9 cellular contexts compared by ENCODE assay signal in the genomic region with DNA sequence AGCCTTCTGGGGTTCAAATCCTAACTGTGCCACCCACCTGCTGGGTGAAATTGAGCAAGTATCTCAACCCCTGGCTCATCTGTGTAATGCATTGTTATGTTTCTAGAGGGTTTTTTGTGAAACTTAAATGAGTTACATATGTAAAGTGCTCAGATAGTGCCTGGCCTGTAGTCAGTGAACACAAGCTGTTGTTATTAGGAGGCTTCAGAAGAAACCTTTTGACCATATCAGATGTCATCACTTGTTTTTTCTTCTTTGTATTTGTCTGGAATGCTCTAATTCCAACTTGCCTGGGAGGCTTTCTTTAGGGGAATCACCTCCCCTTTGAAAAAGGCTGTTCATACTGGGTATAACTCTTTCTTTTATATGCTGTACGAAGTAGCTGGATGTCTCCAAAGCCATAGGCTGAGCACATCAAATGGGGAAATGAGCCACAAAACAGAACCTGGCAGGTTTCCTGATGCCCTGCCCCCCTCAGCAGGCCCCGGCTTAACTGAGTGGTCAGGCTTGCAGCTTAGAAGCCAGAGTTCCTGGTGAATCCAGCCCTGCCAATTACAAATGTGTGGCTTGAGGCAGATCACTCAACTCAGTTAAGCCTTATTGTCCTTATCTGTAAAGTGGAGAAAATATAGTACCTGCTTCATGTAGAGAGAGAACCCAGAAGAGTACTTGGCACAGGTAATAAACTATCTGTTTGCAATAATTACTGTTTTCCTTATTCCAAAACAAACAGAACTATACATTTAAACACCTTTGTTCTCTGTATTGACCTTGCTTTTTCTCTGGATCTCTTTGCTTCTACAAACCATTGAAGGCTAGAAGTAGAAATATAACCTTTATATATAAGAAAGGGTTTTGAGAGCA.
DNase-seq lines count a peak whose midpoint lies in the region; ATAC-seq and TF ChIP-seq lines count a peak whose summit lies in the region.
"Had no signal": no experiment of that assay in that cellular context is flagged by ENCODE, and none has a peak within 500 bp of the region (broad histone marks: within the 10 kb centered on the region; RNA-seq: fewer than 3 reads in every experiment).

No MANE protein-coding gene starts in this region.

- no peaks in the 10 kb centered on the region for H3K27me3 ChIP-seq in mesenchymal stem cell (ENCODE audit: control insufficient read depth in 1 of 2, insufficient read depth in 1 of 2, low read length in 2 of 2)

- no peak overlapping the region for H2BK15ac ChIP-seq in mesenchymal stem cell (ENCODE audit: low read depth, poor library complexity, severe bottlenecking)

- H3K14ac ChIP-seq in mesenchymal stem cell (ENCODE audit: low read length in 2 of 2): no peak overlapping the region

- WGBS in mesenchymal stem cell: 86% methylated on average over 2 of the region's 2 CpGs

- peak overlapping the region; percentile 69 for H3K27ac Mint-ChIP-seq in chondrocyte (ENCODE audit: unreplicated experiment)

- peaks cover 63% of the 10 kb centered on the region for H3K4me1 Mint-ChIP-seq in chondrocyte (ENCODE audit: low read depth)

- no peaks in the 10 kb centered on the region for H3K36me3 ChIP-seq in mesenchymal stem cell (ENCODE audit: control insufficient read depth in 1 of 2, insufficient read depth in 2 of 2, low read depth in 1 of 2, low read length in 2 of 2)

- peaks cover 10% of the 10 kb centered on the region for H3K4me1 ChIP-seq in mesenchymal stem cell (ENCODE audit: control insufficient read depth, insufficient read depth, low read depth, low read length)

- H3K9me3 ChIP-seq in mesenchymal stem cell (ENCODE audit: control insufficient read depth, low read length): no peaks in the 10 kb centered on the region

- no peaks in the 10 kb centered on the region for H3K27me3 Mint-ChIP-seq in chondrocyte (ENCODE audit: low read depth)

- H3K79me1 ChIP-seq in mesenchymal stem cell (replicated peaks; ENCODE audit: low read length, poor library complexity, severe bottlenecking): peaks cover 46% of the 10 kb centered on the region

- no peak overlapping the region for H2AFZ ChIP-seq in mesenchymal stem cell (ENCODE audit: low read depth, low read length)

- H2BK12ac ChIP-seq in mesenchymal stem cell (ENCODE audit: low read length in 2 of 2): no peak overlapping the region

- no peak overlapping the region for H2BK5ac ChIP-seq in mesenchymal stem cell (ENCODE audit: low read depth, low read length, poor library complexity, severe bottlenecking)

- no peak overlapping the region for H3K4me2 ChIP-seq in mesenchymal stem cell (ENCODE audit: low read length, poor library complexity, severe bottlenecking)

- TF ChIP-seq CTCF in 22Rv1 (IDR thresholded peaks at IDR 0.05) (no peak), chondrocyte (IDR thresholded peaks at IDR 0.05) (no peak)

- H3K23ac ChIP-seq in mesenchymal stem cell (ENCODE audit: low read length in 2 of 2): no peak overlapping the region

- peak overlapping the region; percentile 52 for H3K27ac ChIP-seq in 22Rv1
- H3K27ac ChIP-seq in mesenchymal stem cell (ENCODE audit: low read length, poor library complexity, severe bottlenecking): no peak overlapping the region

- no peaks in the 10 kb centered on the region for H3K36me3 Mint-ChIP-seq in chondrocyte (ENCODE audit: low read depth)

- no peak overlapping the region for H3K4me3 ChIP-seq in mesenchymal stem cell (ENCODE audit: insufficient read depth in 1 of 2, low read depth in 1 of 2, low read length in 2 of 2)

- H4K91ac ChIP-seq in mesenchymal stem cell (ENCODE audit: low read length): no peak overlapping the region

- ATAC-seq in GM19395 (IDR thresholded peaks at IDR 0.05; ENCODE audit: unreplicated experiment) (peak; percentile 47), GM21717 (IDR thresholded peaks at IDR 0.05; ENCODE audit: unreplicated experiment) (no peak)

- H2AK5ac ChIP-seq in mesenchymal stem cell (ENCODE audit: low read length, severe bottlenecking): no peak overlapping the region

- H3K4ac ChIP-seq in mesenchymal stem cell (ENCODE audit: low read depth in 1 of 2, low read length in 2 of 2): no peak overlapping the region

- H2BK120ac ChIP-seq in mesenchymal stem cell (ENCODE audit: low read depth, low read length): no peak overlapping the region

- H3K9ac ChIP-seq in mesenchymal stem cell (ENCODE audit: low read length): no peak overlapping the region

- H3K18ac ChIP-seq in mesenchymal stem cell (ENCODE audit: low read depth in 1 of 2, low read length in 2 of 2): no peak overlapping the region

- H3K4me3 Mint-ChIP-seq in chondrocyte (ENCODE audit: unreplicated experiment): no peak overlapping the region

- H3K9me3 Mint-ChIP-seq in chondrocyte (ENCODE audit: low read depth): no peaks in the 10 kb centered on the region
- H3K9me3 Mint-ChIP-seq: activated T-cell treated with anti-CD3 and anti-CD28 coated beads, Interleukin-2, amount 50 U/mL, for 4 hours had no signal

- peak; percentile 96 for DNase-seq in NCI-H69 (lab: John Stamatoyannopoulos, UW)
- no peak for DNase-seq in chondrocyte (ENCODE audit: low spot score)
- peak; percentile 72 for DNase-seq in medulla oblongata (ENCODE audit: extremely low spot score)
- DNase-seq in pons (ENCODE audit: low spot score): no peak
- no peak for DNase-seq in mesenchymal stem cell
- DNase-seq: activated T-cell treated with anti-CD3 and anti-CD28 coated beads, Interleukin-2, amount 50 U/mL, for 4 hours had no signal

- no peak overlapping the region for H4K8ac ChIP-seq in mesenchymal stem cell (ENCODE audit: low read length)

Comparison
In these comparisons a context has a peak if more than half of its experiments do, and no peak if none do; other contexts are left out.
1. DNase-seq: peak in NCI-H69 (single experiment) and medulla oblongata (single experiment); none in chondrocyte (single experiment), pons (single experiment) and mesenchymal stem cell (single experiment).